15 cellular contexts compared by ENCODE assay signal in the genomic region with DNA sequence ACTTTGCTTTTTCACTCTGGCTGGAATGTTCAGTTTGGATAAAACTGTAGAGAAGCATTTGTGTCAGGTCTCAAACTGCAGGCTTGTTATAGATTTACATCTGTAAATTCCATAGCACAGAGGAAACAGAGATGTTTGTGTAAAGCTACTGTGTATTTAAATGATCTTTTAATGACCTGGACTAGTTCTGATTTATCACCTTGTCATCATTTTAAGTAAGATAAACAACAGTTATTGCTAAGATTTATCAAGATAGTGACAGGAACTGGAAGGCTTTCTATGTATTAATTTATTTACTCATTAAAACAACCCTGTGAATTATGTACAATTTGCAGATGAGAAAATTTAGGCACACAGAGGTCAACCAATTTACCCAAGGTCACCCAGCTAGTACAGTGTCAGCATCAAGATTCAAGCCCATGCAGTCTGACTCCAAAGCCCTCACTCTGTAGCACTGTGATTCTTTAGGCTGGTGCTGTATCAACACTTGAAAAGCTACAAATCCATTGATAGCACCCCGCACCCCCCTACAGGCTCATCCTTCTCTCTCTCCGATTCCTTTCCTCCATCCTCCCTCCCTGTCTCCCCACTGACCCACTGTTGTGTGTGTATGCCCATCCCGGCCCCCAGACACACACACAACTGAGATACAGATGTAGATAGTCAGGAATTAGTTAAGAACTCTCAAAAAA.
"Had no signal": no experiment of that assay in that cellular context is flagged by ENCODE, and none has a peak within 500 bp of the region (broad histone marks: within the 10 kb centered on the region; RNA-seq: fewer than 3 reads in every experiment).

No MANE protein-coding gene starts in this region.

- ATAC-seq: effector memory CD8-positive, alpha-beta T cell; heart left ventricle; stimulated activated naive CD8-positive, alpha-beta T cell treated with anti-CD3 and anti-CD28 coated beads, Interleukin-15, Interleukin-2, amounts not matched to agents 100 U/mL and 50 U/mL, for 24 hours; upper lobe of right lung had no signal

- H3K4me1 Mint-ChIP-seq: activated naive CD8-positive, alpha-beta T cell treated with anti-CD3 and anti-CD28 coated beads for 36 hours; central memory CD8-positive, alpha-beta T cell; memory B cell had no signal

- H3K4me3 Mint-ChIP-seq: activated naive CD8-positive, alpha-beta T cell treated with anti-CD3 and anti-CD28 coated beads for 36 hours; central memory CD8-positive, alpha-beta T cell; effector memory CD8-positive, alpha-beta T cell; memory B cell; neural crest cell; T-helper 2 cell treated with Interferon-gamma antibody and Interleukin-4, amounts not matched to agents 5 μg/mL and 100 μg/mL, for 36 hours had no signal

- H3K27me3 Mint-ChIP-seq: activated naive CD8-positive, alpha-beta T cell treated with anti-CD3 and anti-CD28 coated beads for 36 hours; central memory CD8-positive, alpha-beta T cell; effector memory CD8-positive, alpha-beta T cell; memory B cell had no signal

- DNase-seq: activated naive CD4-positive, alpha-beta T cell; activated naive CD8-positive, alpha-beta T cell treated with anti-CD3 and anti-CD28 coated beads for 36 hours; activated T-cell treated with anti-CD3 and anti-CD28 coated beads, Interleukin-2, amount 50 U/mL, for 1 hour; dorsolateral prefrontal cortex; effector memory CD8-positive, alpha-beta T cell; heart left ventricle; spleen; stimulated activated CD4-positive, alpha-beta T cell treated with anti-CD3 and anti-CD28 coated beads, Interleukin-4, amount 100 ng/mL, for 1 hour; stimulated activated naive CD8-positive, alpha-beta T cell treated with anti-CD3 and anti-CD28 coated beads, Interleukin-15, Interleukin-2, amounts not matched to agents 100 U/mL and 50 U/mL, for 24 hours; upper lobe of right lung had no signal

- H3K27ac Mint-ChIP-seq: activated naive CD8-positive, alpha-beta T cell treated with anti-CD3 and anti-CD28 coated beads for 36 hours; activated T-helper 2 cell treated with anti-CD3 and anti-CD28 coated beads, Interferon-gamma antibody, Interleukin-2, Interleukin-4, amounts not matched to agents 10 μg/mL and 5 μg/mL and 100 μg/mL, durations not matched to agents 14 hours and 24 hours and 36 hours; effector memory CD8-positive, alpha-beta T cell; memory B cell; T-helper 2 cell treated with Interferon-gamma antibody and Interleukin-4, amounts not matched to agents 5 μg/mL and 100 μg/mL, for 36 hours had no signal

- H3K36me3 Mint-ChIP-seq: activated naive CD8-positive, alpha-beta T cell treated with anti-CD3 and anti-CD28 coated beads for 36 hours; memory B cell had no signal

- H3K9me3 Mint-ChIP-seq: activated naive CD8-positive, alpha-beta T cell treated with anti-CD3 and anti-CD28 coated beads for 36 hours; activated T-helper 2 cell treated with anti-CD3 and anti-CD28 coated beads, Interferon-gamma antibody, Interleukin-2, Interleukin-4, amounts not matched to agents 10 μg/mL and 5 μg/mL and 100 μg/mL, durations not matched to agents 14 hours and 24 hours and 36 hours; central memory CD8-positive, alpha-beta T cell; effector memory CD8-positive, alpha-beta T cell; memory B cell; neural crest cell; T-helper 2 cell treated with Interferon-gamma antibody and Interleukin-4, amounts not matched to agents 5 μg/mL and 100 μg/mL, for 36 hours had no signal

- H3K27ac ChIP-seq: dorsolateral prefrontal cortex, heart left ventricle, spleen, upper lobe of right lung had no signal
